In the genomic region with DNA sequence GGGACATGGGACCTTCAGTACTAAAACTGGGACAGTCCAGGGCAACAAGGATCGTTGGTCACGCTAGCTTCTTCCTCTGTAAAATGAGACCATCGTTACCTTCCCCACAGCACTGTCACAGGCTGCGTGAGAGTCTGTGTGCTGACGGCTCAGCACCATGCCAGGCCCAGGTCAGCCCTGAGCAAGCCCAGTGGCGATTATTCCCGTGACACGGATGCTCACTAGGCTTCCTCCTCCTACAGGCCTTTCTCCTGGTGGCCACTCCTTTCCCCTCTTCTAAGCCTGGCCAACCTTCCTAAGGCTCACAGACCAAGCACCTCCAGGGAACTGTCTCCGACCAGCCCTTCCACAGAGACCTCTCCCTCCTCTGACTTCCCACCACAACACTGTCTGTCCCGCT, we compare ENCODE assay signal across 18 cellular contexts.
A peak's percentile ranks its signal among the peaks of the same experiment; 100 is the strongest.
DNase-seq lines count a peak whose midpoint lies in the region; ATAC-seq lines count a peak whose summit lies in the region.
"Had no signal": no experiment of that assay in that cellular context is flagged by ENCODE, and none has a peak within 500 bp of the region (broad histone marks: within the 10 kb centered on the region; RNA-seq: fewer than 3 reads in every experiment).

No MANE protein-coding gene starts in this region.

- POLR2A ChIA-PET in T-cell (lab: Charles Lee), result interaction anchor here in 1 of 2 donors (0.6 kb wide), 1 partner anchor 494 kb away, joined by 3 read pairs; no protein-coding TSS in a partner anchor

- H3K27ac Mint-ChIP-seq in activated naive CD4-positive, alpha-beta T cell treated with anti-CD3 and anti-CD28 coated beads, Interleukin-2, amount 10 ng/mL, durations not matched to agents 7 days and 5 days, result peak overlapping the region; percentile 35
- peak overlapping the region; percentile 74 to 85 for H3K27ac Mint-ChIP-seq in T-cell
- H3K27ac Mint-ChIP-seq in effector memory CD8-positive, alpha-beta T cell, result peak overlapping the region; percentile 79 to 86
- peak overlapping the region; percentile 96 for H3K27ac Mint-ChIP-seq in stimulated activated effector memory CD8-positive, alpha-beta T cell treated with anti-CD3 and anti-CD28 coated beads, Interleukin-12 subunit alpha, Interleukin-12 subunit beta, amount 100 ng/mL, for 72 hours
- H3K27ac Mint-ChIP-seq: memory B cell had no signal

- peaks cover 87% of the 10 kb centered on the region for H3K4me1 Mint-ChIP-seq in activated naive CD4-positive, alpha-beta T cell treated with anti-CD3 and anti-CD28 coated beads, Interleukin-2, amount 10 ng/mL, durations not matched to agents 7 days and 5 days
- peaks cover 69 to 82% (median 76%) of the 10 kb centered on the region in 3 donors for H3K4me1 Mint-ChIP-seq in T-cell
- peaks cover 53 to 61% of the 10 kb centered on the region in 2 donors for H3K4me1 Mint-ChIP-seq in effector memory CD8-positive, alpha-beta T cell (ENCODE audit: low read depth in 2 of 2)
- peaks cover 88% of the 10 kb centered on the region for H3K4me1 Mint-ChIP-seq in stimulated activated effector memory CD8-positive, alpha-beta T cell treated with anti-CD3 and anti-CD28 coated beads, Interleukin-12 subunit alpha, Interleukin-12 subunit beta, amount 100 ng/mL, for 72 hours

- CTCF ChIA-PET in activated naive CD4-positive, alpha-beta T cell treated with anti-CD3 and anti-CD28 coated beads, Interleukin-2, amount 10 ng/mL, durations not matched to agents 7 days and 5 days (lab: Charles Lee), result interaction anchor here (0.6 to 1.2 kb wide), 3 partner anchors 37 to 86 kb away, joined by 3 to 4 read pairs (median 4); no protein-coding TSS in a partner anchor
- CTCF ChIA-PET in T-cell (lab: Charles Lee), result interaction anchor here in 1 of 2 donors (0.5 kb wide), 1 partner anchor 150 kb away, joined by 3 read pairs; no protein-coding TSS in a partner anchor

- H3K4me3 Mint-ChIP-seq in activated naive CD4-positive, alpha-beta T cell treated with anti-CD3 and anti-CD28 coated beads, Interleukin-2, amount 10 ng/mL, durations not matched to agents 7 days and 5 days, result no peak overlapping the region
- H3K4me3 Mint-ChIP-seq in T-cell, result no peak overlapping the region
- no peak overlapping the region for H3K4me3 Mint-ChIP-seq in effector memory CD8-positive, alpha-beta T cell
- H3K4me3 Mint-ChIP-seq in stimulated activated effector memory CD8-positive, alpha-beta T cell treated with anti-CD3 and anti-CD28 coated beads, Interleukin-12 subunit alpha, Interleukin-12 subunit beta, amount 100 ng/mL, for 72 hours, result no peak overlapping the region
- H3K4me3 Mint-ChIP-seq: memory B cell had no signal

- H3K27me3 Mint-ChIP-seq in activated naive CD4-positive, alpha-beta T cell treated with anti-CD3 and anti-CD28 coated beads, Interleukin-2, amount 10 ng/mL, durations not matched to agents 7 days and 5 days, result no peaks in the 10 kb centered on the region
- no peaks in the 10 kb centered on the region for H3K27me3 Mint-ChIP-seq in T-cell
- H3K27me3 Mint-ChIP-seq in effector memory CD8-positive, alpha-beta T cell, result no peaks in the 10 kb centered on the region
- H3K27me3 Mint-ChIP-seq: memory B cell had no signal

- no peak for DNase-seq in activated naive CD4-positive, alpha-beta T cell treated with anti-CD3 and anti-CD28 coated beads, Interleukin-2, amount 10 ng/mL, durations not matched to agents 7 days and 5 days
- DNase-seq in activated naive CD4-positive, alpha-beta T cell treated with Interleukin-2 at 50 U/mL for 16 hours, result no peak
- DNase-seq in T-cell, result no peak
- DNase-seq in effector memory CD8-positive, alpha-beta T cell, result no peak
- DNase-seq in stimulated activated effector memory CD8-positive, alpha-beta T cell treated with anti-CD3 and anti-CD28 coated beads, Interleukin-12 subunit alpha, Interleukin-12 subunit beta, amount 100 ng/mL, for 72 hours (ENCODE audit: low spot score in 2 of 2), result no peak
- no peak for DNase-seq in NCI-H345 treated with DMSO at 0.1 percent for 48 hours (lab: John Stamatoyannopoulos, UW; ENCODE audit: unreplicated experiment)
- no peak for DNase-seq in NOMO-1 treated with dmso at 0.1 percent for 144 hours (lab: John Stamatoyannopoulos, UW; ENCODE audit: unreplicated experiment)
- DNase-seq: ACHN; activated CD4-positive, alpha-beta T cell treated with anti-CD3 and anti-CD28 coated beads for 4 hours; dermis blood vessel endothelial cell; NCI-H1092 treated with DMSO at 0.1 percent for 48 hours; NCI-H187 treated with DMSO at 0.1 percent for 48 hours; NCI-H69; stimulated activated naive CD4-positive, alpha-beta T cell; T-helper 2 cell; thyroid gland had no signal

- peaks cover 24% of the 10 kb centered on the region for H3K36me3 Mint-ChIP-seq in activated naive CD4-positive, alpha-beta T cell treated with anti-CD3 and anti-CD28 coated beads, Interleukin-2, amount 10 ng/mL, durations not matched to agents 7 days and 5 days
- peaks cover 10% of the 10 kb centered on the region for H3K36me3 Mint-ChIP-seq in T-cell
- peaks cover 11% of the 10 kb centered on the region for H3K36me3 Mint-ChIP-seq in effector memory CD8-positive, alpha-beta T cell (ENCODE audit: insufficient read depth)
- peaks cover 16% of the 10 kb centered on the region for H3K36me3 Mint-ChIP-seq in stimulated activated effector memory CD8-positive, alpha-beta T cell treated with anti-CD3 and anti-CD28 coated beads, Interleukin-12 subunit alpha, Interleukin-12 subunit beta, amount 100 ng/mL, for 72 hours
- H3K36me3 Mint-ChIP-seq: memory B cell had no signal

- ATAC-seq in T-cell (replicated peaks in 1 of 4) (no peak), GM19395 (IDR thresholded peaks at IDR 0.05; ENCODE audit: unreplicated experiment) (no peak)
- no peak for ATAC-seq in effector memory CD8-positive, alpha-beta T cell (replicated peaks)
- ATAC-seq in stimulated activated effector memory CD8-positive, alpha-beta T cell treated with anti-CD3 and anti-CD28 coated beads, Interleukin-12 subunit alpha, Interleukin-12 subunit beta, amount 100 ng/mL, for 72 hours, result no peak

- H3K9me3 Mint-ChIP-seq in activated naive CD4-positive, alpha-beta T cell treated with anti-CD3 and anti-CD28 coated beads, Interleukin-2, amount 10 ng/mL, durations not matched to agents 7 days and 5 days, result peaks cover 6% of the 10 kb centered on the region
- peaks cover 0 to 6% (median 6%) of the 10 kb centered on the region in 3 donors for H3K9me3 Mint-ChIP-seq in T-cell
- peaks cover 8 to 11% of the 10 kb centered on the region in 2 donors for H3K9me3 Mint-ChIP-seq in effector memory CD8-positive, alpha-beta T cell
- no peaks in the 10 kb centered on the region for H3K9me3 Mint-ChIP-seq in stimulated activated effector memory CD8-positive, alpha-beta T cell treated with anti-CD3 and anti-CD28 coated beads, Interleukin-12 subunit alpha, Interleukin-12 subunit beta, amount 100 ng/mL, for 72 hours
- H3K9me3 Mint-ChIP-seq: memory B cell had no signal

Comparison
In these comparisons a context has a peak if more than half of its experiments do, and no peak if none do; other contexts are left out.
1. H3K27ac Mint-ChIP-seq: peak in every context shown above with its lines; median percentile 96 in stimulated activated effector memory CD8-positive, alpha-beta T cell treated with anti-CD3 and anti-CD28 coated beads, Interleukin-12 subunit alpha, Interleukin-12 subunit beta, amount 100 ng/mL, for 72 hours; 82 in effector memory CD8-positive, alpha-beta T cell; 80 in T-cell; 35 in activated naive CD4-positive, alpha-beta T cell treated with anti-CD3 and anti-CD28 coated beads, Interleukin-2, amount 10 ng/mL, durations not matched to agents 7 days and 5 days.